In the genomic region with DNA sequence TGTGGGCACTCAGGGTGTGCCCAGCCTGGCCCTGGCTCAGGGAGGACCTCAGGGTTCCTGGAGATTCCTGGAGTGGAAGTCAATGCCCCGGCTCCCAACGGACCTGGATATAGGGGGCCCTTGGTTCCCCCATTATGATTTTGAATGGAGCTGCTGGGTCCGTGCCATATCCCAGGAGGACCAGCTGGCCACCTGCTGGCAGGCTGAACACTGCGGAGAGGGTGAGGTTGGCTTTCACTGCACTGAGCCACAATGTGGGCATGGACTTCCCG, we compare ENCODE assay signal across 22 cellular contexts. TPM values are rescaled to one million over a fixed set of nuclear protein-coding genes. Genes with fewer than 3 reads are reported as not detected.
"Had no signal": no experiment of that assay in that cellular context is flagged by ENCODE, and none has a peak within 500 bp of the region (broad histone marks: within the 10 kb centered on the region; RNA-seq: fewer than 3 reads in every experiment).

No MANE protein-coding gene starts in this region.

- H3K9me3 ChIP-seq: left ventricle myocardium inferior, neutrophil, ovary, right atrium auricular region, right lobe of liver, tibial nerve, uterus had no signal

- H3K4me1 ChIP-seq: left ventricle myocardium inferior, right atrium auricular region, right lobe of liver, tibial nerve, uterus had no signal

- H3K4me3 ChIP-seq: left ventricle myocardium inferior, ovary, right atrium auricular region, right lobe of liver, smooth muscle cell, tibial nerve, uterus had no signal

- DNase-seq: islet precursor cell; left ventricle myocardium inferior; midbrain; occipital lobe; ovary; right lobe of liver; stimulated activated CD4-positive, alpha-beta T cell treated with anti-CD3 and anti-CD28 coated beads, Interleukin-1b, Interleukin-23, amount 100 ng/mL, for 48 hours; stimulated activated CD4-positive, alpha-beta T cell treated with anti-CD3 and anti-CD28 coated beads, Interleukin-2, amount 100 ng/mL, for 48 hours; stimulated activated CD4-positive, alpha-beta T cell treated with anti-CD3 and anti-CD28 coated beads, Interleukin-4, amount 100 ng/mL, for 4 hours; stimulated activated CD8-positive, alpha-beta memory T cell treated with anti-CD3 and anti-CD28 coated beads, Interleukin-4, amount 100 ng/mL, for 48 hours; stimulated activated naive CD4-positive, alpha-beta T cell treated with Interleukin-2 at 50 U/mL for 16 hours; stimulated activated naive CD8-positive, alpha-beta T cell treated with anti-CD3 and anti-CD28 coated beads, Interleukin-15, amount 100 ng/mL, for 72 hours; substantia nigra; uterus had no signal

- H3K36me3 ChIP-seq: left ventricle myocardium inferior, neutrophil, ovary, right atrium auricular region, right lobe of liver, tibial nerve, uterus had no signal

- H3K27me3 ChIP-seq: neutrophil, ovary, right atrium auricular region, right lobe of liver, tibial nerve, uterus had no signal

- H3K27ac ChIP-seq: left ventricle myocardium inferior, neutrophil, ovary, right atrium auricular region, right lobe of liver, tibial nerve, uterus had no signal

- ATAC-seq: naive thymus-derived CD8-positive, alpha-beta T cell; right lobe of liver; stimulated activated memory B cell treated with anti-CD40 and anti-IgM and Interleukin-4, amounts not matched to agents 10 μg/mL and 1 μg/mL and 100 μg/mL, for 72 hours; stimulated activated naive CD8-positive, alpha-beta T cell treated with anti-CD3 and anti-CD28 coated beads, Interleukin-15, amount 100 ng/mL, for 72 hours had no signal

RNA-seq across cellular contexts. Expression of gene USP6, which starts 23.6 kb away (rescaled TPM):
- total RNA-seq: lung microvascular endothelial cell, pulmonary artery endothelial cell, right atrium auricular region, smooth muscle cell had no signal
